Comparison of ENCODE assay signal across 29 cellular contexts in genomic region chrX:11099465-11099864, GRCh38.
"Had no signal": no experiment of that assay in that cellular context is flagged by ENCODE, and none has a peak within 500 bp of the region (broad histone marks: within the 10 kb centered on the region; RNA-seq: fewer than 3 reads in every experiment).

No MANE protein-coding gene starts in this region.

- ATAC-seq: lower lobe of right lung; natural killer cell; right cardiac atrium; stimulated activated naive B cell treated with anti-CD40 and anti-IgM and Interleukin-4, amounts not matched to agents 10 μg/mL and 1 μg/mL and 100 μg/mL, for 72 hours; stimulated activated naive CD8-positive, alpha-beta T cell treated with anti-CD3 and anti-CD28 coated beads, Interleukin-15, Interleukin-2, amounts not matched to agents 100 U/mL and 50 U/mL, for 24 hours had no signal

- H3K4me1 ChIP-seq: left lung, lower lobe of right lung, neural progenitor cell, testis, upper lobe of left lung had no signal

- H3K27me3 ChIP-seq: left lung, neural progenitor cell, neutrophil, stomach, testis, thyroid gland, transverse colon, upper lobe of left lung, vagina had no signal

- H3K36me3 ChIP-seq: left lung, lower lobe of right lung, neural progenitor cell, neutrophil, stomach, thyroid gland, transverse colon, upper lobe of left lung, vagina had no signal

- H3K27ac ChIP-seq: left lung, lower lobe of right lung, neural progenitor cell, neutrophil, skin epidermis, testis, upper lobe of left lung had no signal

- H2AFZ ChIP-seq: neural progenitor cell had no signal

- H3K4me2 ChIP-seq: neural progenitor cell had no signal

- H3K9me3 ChIP-seq: left lung, lower lobe of right lung, neutrophil, stomach, testis, thyroid gland, transverse colon, upper lobe of left lung, vagina had no signal

- DNase-seq: hypothalamus; immature natural killer cell; kidney; left colon; left lung; lower lobe of right lung; mammary epithelial cell; mesenchymal stem cell; naive B cell; natural killer cell; nephron progenitor cell; occipital lobe; retina; right cardiac atrium; stimulated activated CD4-positive, alpha-beta T cell treated with anti-CD3 and anti-CD28 coated beads, Interleukin-12 subunit alpha, Interleukin-12 subunit beta, amount 100 ng/mL, for 4 hours; stimulated activated CD4-positive, alpha-beta T cell treated with anti-CD3 and anti-CD28 coated beads, Interleukin-15, amount 100 ng/mL, for 24 hours; stimulated activated CD4-positive, alpha-beta T cell treated with anti-CD3 and anti-CD28 coated beads, Interleukin-2, amount 100 ng/mL, for 24 hours; stimulated activated CD4-positive, alpha-beta T cell treated with anti-CD3 and anti-CD28 coated beads, Interleukin-4, amount 100 ng/mL, for 1 hour; stimulated activated naive B cell treated with anti-CD40 and anti-IgM and Interleukin-4, amounts not matched to agents 10 μg/mL and 1 μg/mL and 100 μg/mL, for 72 hours; stimulated activated naive CD8-positive, alpha-beta T cell treated with anti-CD3 and anti-CD28 coated beads, Interleukin-15, Interleukin-2, amounts not matched to agents 100 U/mL and 50 U/mL, for 24 hours; stomach; testis; thyroid gland; upper lobe of left lung had no signal

- H3K4me3 ChIP-seq: left lung, lower lobe of right lung, neural progenitor cell, skin epidermis, stomach, testis, thyroid gland, transverse colon, upper lobe of left lung, vagina had no signal

- H3K9ac ChIP-seq: neural progenitor cell had no signal
